In genomic region chr2:32993140-32993539, GRCh38 we compare ENCODE assay signal across 27 cellular contexts.
"Had no signal": no experiment of that assay in that cellular context is flagged by ENCODE, and none has a peak within 500 bp of the region (broad histone marks: within the 10 kb centered on the region; RNA-seq: fewer than 3 reads in every experiment).

No MANE protein-coding gene starts in this region.

- DNase-seq: activated CD4-positive, alpha-beta T cell treated with anti-CD3 and anti-CD28 coated beads for 36 hours; activated CD4-positive, CD25-positive, alpha-beta regulatory T cell; activated CD8-positive, alpha-beta memory T cell treated with anti-CD3 and anti-CD28 coated beads, Interleukin-2, amount 10 ng/mL, durations not matched to agents 7 days and 5 days; activated CD8-positive, alpha-beta T cell treated with anti-CD3 and anti-CD28 coated beads, Interleukin-2, amount 10 ng/mL, durations not matched to agents 7 days and 5 days; activated T-cell treated with anti-CD3 and anti-CD28 coated beads, Interleukin-2, amount 50 U/mL, for 48 hours; brain microvascular endothelial cell; caudate nucleus; effector CD4-positive, alpha-beta T cell; hypothalamus; lower lobe of right lung; mesenchymal stem cell; natural killer cell; ovary; retina; stimulated activated CD4-positive, alpha-beta T cell treated with anti-CD3 and anti-CD28 coated beads, Interleukin-12 subunit alpha, Interleukin-12 subunit beta, amount 100 ng/mL, for 4 hours; stimulated activated CD4-positive, alpha-beta T cell treated with anti-CD3 and anti-CD28 coated beads, Interleukin-4, amount 100 ng/mL, for 1 hour; stimulated activated naive CD8-positive, alpha-beta T cell treated with anti-CD3 and anti-CD28 coated beads, Interleukin-15, amount 100 ng/mL, for 72 hours; substantia nigra had no signal

- H3K9me3 ChIP-seq: gastroesophageal sphincter, lower lobe of right lung, ovary, prostate gland, upper lobe of left lung, vagina had no signal

- H3K9me3 Mint-ChIP-seq: activated T-helper 2 cell treated with anti-CD3 and anti-CD28 coated beads, Interferon-gamma antibody, Interleukin-2, Interleukin-4, amounts not matched to agents 10 μg/mL and 5 μg/mL and 100 μg/mL, durations not matched to agents 14 hours and 24 hours and 36 hours; dendritic cell treated with granulocyte-macrophage colony-stimulating factor and Interleukin-4, amounts not matched to agents 40 ng/mL and 50 ng/mL, for 4 days; stimulated activated effector memory CD8-positive, alpha-beta T cell treated with anti-CD3 and anti-CD28 coated beads, Interleukin-12 subunit alpha, Interleukin-12 subunit beta, amount 100 ng/mL, for 72 hours; stimulated activated naive CD8-positive, alpha-beta T cell treated with anti-CD3 and anti-CD28 coated beads, Interleukin-15, amount 100 ng/mL, for 72 hours had no signal

- H3K36me3 Mint-ChIP-seq: activated CD8-positive, alpha-beta memory T cell treated with anti-CD3 and anti-CD28 coated beads, Interleukin-2, amount 10 ng/mL, durations not matched to agents 7 days and 5 days; activated naive CD8-positive, alpha-beta T cell; natural killer cell; stimulated activated effector memory CD8-positive, alpha-beta T cell treated with anti-CD3 and anti-CD28 coated beads, Interleukin-12 subunit alpha, Interleukin-12 subunit beta, amount 100 ng/mL, for 72 hours had no signal

- H3K27ac Mint-ChIP-seq: activated CD4-positive, alpha-beta T cell treated with anti-CD3 and anti-CD28 coated beads for 36 hours; activated CD8-positive, alpha-beta memory T cell treated with anti-CD3 and anti-CD28 coated beads, Interleukin-2, amount 10 ng/mL, durations not matched to agents 7 days and 5 days; activated CD8-positive, alpha-beta T cell treated with anti-CD3 and anti-CD28 coated beads, Interleukin-2, amount 10 ng/mL, durations not matched to agents 7 days and 5 days; activated naive CD8-positive, alpha-beta T cell; activated T-helper 2 cell treated with anti-CD3 and anti-CD28 coated beads, Interferon-gamma antibody, Interleukin-2, Interleukin-4, amounts not matched to agents 10 μg/mL and 5 μg/mL and 100 μg/mL, durations not matched to agents 14 hours and 24 hours and 36 hours; dendritic cell treated with granulocyte-macrophage colony-stimulating factor and Interleukin-4, amounts not matched to agents 40 ng/mL and 50 ng/mL, for 4 days; natural killer cell; stimulated activated effector memory CD8-positive, alpha-beta T cell treated with anti-CD3 and anti-CD28 coated beads, Interleukin-12 subunit alpha, Interleukin-12 subunit beta, amount 100 ng/mL, for 72 hours; stimulated activated naive CD8-positive, alpha-beta T cell treated with anti-CD3 and anti-CD28 coated beads, Interleukin-15, amount 100 ng/mL, for 72 hours had no signal

- H3K27me3 ChIP-seq: brain microvascular endothelial cell, gastroesophageal sphincter, ovary, upper lobe of left lung, vagina had no signal

- H3K4me3 Mint-ChIP-seq: activated CD4-positive, alpha-beta T cell treated with anti-CD3 and anti-CD28 coated beads for 36 hours; activated CD8-positive, alpha-beta memory T cell treated with anti-CD3 and anti-CD28 coated beads, Interleukin-2, amount 10 ng/mL, durations not matched to agents 7 days and 5 days; activated CD8-positive, alpha-beta T cell treated with anti-CD3 and anti-CD28 coated beads, Interleukin-2, amount 10 ng/mL, durations not matched to agents 7 days and 5 days; activated naive CD8-positive, alpha-beta T cell; dendritic cell treated with granulocyte-macrophage colony-stimulating factor and Interleukin-4, amounts not matched to agents 40 ng/mL and 50 ng/mL, for 4 days; natural killer cell; stimulated activated effector memory CD8-positive, alpha-beta T cell treated with anti-CD3 and anti-CD28 coated beads, Interleukin-12 subunit alpha, Interleukin-12 subunit beta, amount 100 ng/mL, for 72 hours; stimulated activated naive CD8-positive, alpha-beta T cell treated with anti-CD3 and anti-CD28 coated beads, Interleukin-15, amount 100 ng/mL, for 72 hours had no signal

- H3K4me1 ChIP-seq: lower lobe of right lung, prostate gland, upper lobe of left lung, vagina had no signal

- H3K27ac ChIP-seq: brain microvascular endothelial cell, gastroesophageal sphincter, lower lobe of right lung, ovary, prostate gland, skin epidermis, upper lobe of left lung, vagina had no signal

- H3K4me1 Mint-ChIP-seq: activated CD4-positive, alpha-beta T cell treated with anti-CD3 and anti-CD28 coated beads for 36 hours; activated CD8-positive, alpha-beta memory T cell treated with anti-CD3 and anti-CD28 coated beads, Interleukin-2, amount 10 ng/mL, durations not matched to agents 7 days and 5 days; natural killer cell; stimulated activated effector memory CD8-positive, alpha-beta T cell treated with anti-CD3 and anti-CD28 coated beads, Interleukin-12 subunit alpha, Interleukin-12 subunit beta, amount 100 ng/mL, for 72 hours; stimulated activated naive CD8-positive, alpha-beta T cell treated with anti-CD3 and anti-CD28 coated beads, Interleukin-15, amount 100 ng/mL, for 72 hours had no signal

- H3K4me3 ChIP-seq: gastroesophageal sphincter, lower lobe of right lung, ovary, prostate gland, skin epidermis, upper lobe of left lung, vagina had no signal

- H3K27me3 Mint-ChIP-seq: activated naive CD8-positive, alpha-beta T cell; stimulated activated naive CD8-positive, alpha-beta T cell treated with anti-CD3 and anti-CD28 coated beads, Interleukin-15, amount 100 ng/mL, for 72 hours had no signal

- H3K36me3 ChIP-seq: brain microvascular endothelial cell, gastroesophageal sphincter, lower lobe of right lung, ovary, prostate gland, upper lobe of left lung, vagina had no signal
